ENCODE assay signal across 9 cellular contexts in genomic region chr12:57751432-57751787, GRCh38. TPM values are rescaled to one million over a fixed set of nuclear protein-coding genes. Genes with fewer than 3 reads are reported as not detected.
DNase-seq lines count a peak whose midpoint lies in the region; ATAC-seq and TF ChIP-seq lines count a peak whose summit lies in the region.
"Had no signal": no experiment of that assay in that cellular context is flagged by ENCODE, and none has a peak within 500 bp of the region (broad histone marks: within the 10 kb centered on the region; RNA-seq: fewer than 3 reads in every experiment).

No MANE protein-coding gene starts in this region.

- peaks cover 55% of the 10 kb centered on the region for H3K36me3 Mint-ChIP-seq in activated T-cell treated with anti-CD3 and anti-CD28 coated beads, Interleukin-2, amount 50 U/mL, for 24 hours (ENCODE audit: low read depth)

- TF ChIP-seq CTCF in ascending aorta (IDR thresholded peaks at IDR 0.05), result no peak
- TF ChIP-seq CTCF in lower leg skin (IDR thresholded peaks at IDR 0.05), result no peak
- no peak for TF ChIP-seq CTCF in tibial artery (IDR thresholded peaks at IDR 0.05)

- H3K9me3 Mint-ChIP-seq in activated T-cell treated with anti-CD3 and anti-CD28 coated beads, Interleukin-2, amount 50 U/mL, for 24 hours, result no peaks in the 10 kb centered on the region

- peaks cover 20 to 37% of the 10 kb centered on the region in 2 donors for H3K36me3 ChIP-seq in ascending aorta
- peaks cover 23 to 45% (median 27%) of the 10 kb centered on the region in 3 donors for H3K36me3 ChIP-seq in tibial artery

- peak; percentile 45 for DNase-seq in activated T-cell treated with anti-CD3 and anti-CD28 coated beads, Interleukin-2, amount 50 U/mL, for 24 hours
- DNase-seq in activated T-cell treated with anti-CD3 and anti-CD28 coated beads, Interleukin-2, amount 50 U/mL, for 48 hours, result no peak
- DNase-seq in ascending aorta (ENCODE audit: low spot score in 2 of 2), result no peak
- peak in 1 of 2 donors; percentile 86 for DNase-seq in lower leg skin (ENCODE audit: low spot score in 2 of 2)
- DNase-seq in tibial artery, result no peak
- DNase-seq in DMS79 (lab: John Stamatoyannopoulos, UW), result no peak
- DNase-seq in GOT3 (lab: John Stamatoyannopoulos, UW), result no peak
- DNase-seq: NCI-H510A had no signal

- H3K4me1 ChIP-seq in ascending aorta, result peaks cover 2 to 17% of the 10 kb centered on the region in 2 donors
- H3K4me1 ChIP-seq in tibial artery, result peaks cover 0 to 32% (median 22%) of the 10 kb centered on the region in 4 donors

- 9 to 12% methylated on average over 8 of the region's 8 CpGs for WGBS in lower leg skin, 2 donors

- H3K4me3 Mint-ChIP-seq in activated T-cell treated with anti-CD3 and anti-CD28 coated beads, Interleukin-2, amount 50 U/mL, for 24 hours, result peak overlapping the region; percentile 95

- peak overlapping the region; percentile 70 to 77 for H3K4me3 ChIP-seq in ascending aorta
- H3K4me3 ChIP-seq in lower leg skin (ENCODE audit: low read depth, poor library complexity, severe bottlenecking), result peak overlapping the region; percentile 54
- H3K4me3 ChIP-seq in tibial artery, result peak overlapping the region; percentile 65 to 88

- peak overlapping the region; percentile 89 for H3K27ac ChIP-seq in ascending aorta
- H3K27ac ChIP-seq in tibial artery, result peak overlapping the region; percentile 86 to 95

- H3K4me1 Mint-ChIP-seq in activated T-cell treated with anti-CD3 and anti-CD28 coated beads, Interleukin-2, amount 50 U/mL, for 24 hours (ENCODE audit: low read depth), result peaks cover 56% of the 10 kb centered on the region

- intact Hi-C loops in ascending aorta (cut with DNase I), result loop anchor here (5.0 kb wide), 1 partner anchor 136 kb away; no protein-coding TSS in a partner anchor
- intact Hi-C loops in lower leg skin (cut with DNase I; ENCODE audit: low total_unique reads), result no loop called here
- intact Hi-C loops in tibial artery (cut with DNase I; ENCODE audit: low total_unique reads), result no loop called here

- no peak for TF ChIP-seq POLR2A in lower leg skin (IDR thresholded peaks at IDR 0.05)

- H3K27me3 Mint-ChIP-seq in activated T-cell treated with anti-CD3 and anti-CD28 coated beads, Interleukin-2, amount 50 U/mL, for 24 hours, result no peaks in the 10 kb centered on the region

- H3K27me3 ChIP-seq in ascending aorta (no peaks in the 10 kb centered on the region), tibial artery (no peaks in the 10 kb centered on the region)

- peak overlapping the region; percentile 97 for H3K27ac Mint-ChIP-seq in activated T-cell treated with anti-CD3 and anti-CD28 coated beads, Interleukin-2, amount 50 U/mL, for 24 hours

- no peak for ATAC-seq in GM19328 (IDR thresholded peaks at IDR 0.05; ENCODE audit: unreplicated experiment)

- H3K9me3 ChIP-seq in ascending aorta (no peaks in the 10 kb centered on the region), tibial artery (no peaks in the 10 kb centered on the region)

RNA-seq across cellular contexts. Expression of gene CDK4, which starts 0.7 kb away (rescaled TPM):
- total RNA-seq in ascending aorta (82.6 TPM), lower leg skin (10 to 100 TPM; 38.5 to 77.4 (median 54.6) TPM)

RNA-seq across cellular contexts. Expression of gene MARCHF9, which starts 3.5 kb away (rescaled TPM):
- total RNA-seq in ascending aorta, result 8.4 TPM
- 10 to 100 TPM; 10.6 to 16.6 (median 12.8) TPM for total RNA-seq in lower leg skin

RNA-seq across cellular contexts. Expression of gene TSPAN31, which starts 6.6 kb away (rescaled TPM):
- total RNA-seq in ascending aorta, result 42.3 TPM
- 10 to 100 TPM; 44.9 to 76.4 (median 54.7) TPM for total RNA-seq in lower leg skin

RNA-seq across cellular contexts. Expression of gene AGAP2, which starts 12.9 kb away (rescaled TPM):
- 11.5 TPM for total RNA-seq in ascending aorta
- total RNA-seq in lower leg skin, result 1 to 10 TPM in 3 of 4 donors, under 1 TPM in 1; 0.55 to 1.6 (median 1.3) TPM

RNA-seq across cellular contexts. Expression of gene CYP27B1, which starts 15.5 kb away (rescaled TPM):
- not detected for total RNA-seq in ascending aorta
- total RNA-seq in lower leg skin, result 1 to 10 TPM in 3 of 4 donors, under 1 TPM in 1; 0.72 to 6.4 (median 1.7) TPM
